1 cellular context compared by ENCODE assay signal in the genomic region with DNA sequence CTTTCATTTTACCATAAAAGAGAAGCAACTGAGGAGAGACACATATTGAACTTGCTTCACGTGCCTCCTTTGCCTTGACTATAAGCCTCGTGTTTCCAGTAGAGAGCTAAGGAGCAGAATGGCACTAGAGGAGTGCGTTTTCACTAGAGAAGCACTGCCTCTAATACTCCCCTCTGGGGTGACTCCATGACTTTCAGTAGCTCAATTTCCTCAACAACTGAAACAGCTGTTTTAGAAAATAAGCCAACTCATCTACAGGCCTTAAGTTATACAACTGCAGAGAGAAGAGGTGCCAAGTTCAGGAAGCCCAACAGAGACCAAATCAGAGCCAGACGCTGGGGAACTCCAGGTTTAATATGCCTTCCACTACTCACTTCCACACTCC.
TF ChIP-seq lines count a peak whose summit lies in the region.

No MANE protein-coding gene starts in this region.

TF ChIP-seq in K562, 482 proteins besides CTCF, POLR2A, EP300 and RAD21 (continued from another document):
- TF ChIP-seq CEBPG (CRISPR knock-in tag; IDR thresholded peaks at IDR 0.05) (no peak), CEBPG (tag; conservative IDR thresholded peaks at IDR 0.05 in 1 of 2, IDR thresholded peaks at IDR 0.05 in 1 of 2) (no peak), HLTF (IDR thresholded peaks at IDR 0.05) (no peak), CBFA2T3 (IDR thresholded peaks at IDR 0.05) (peak; percentile 16; the same call in 1 of the 2 replicates), FOXK2 (conservative IDR thresholded peaks at IDR 0.05 in 1 of 2, IDR thresholded peaks at IDR 0.05 in 1 of 2; ENCODE audit: low read depth in 2 of 2) (peak in 1 of 2 experiments; percentile 21; a peak in 1 of 4 replicates), TCF3 (CRISPR knock-in tag; IDR thresholded peaks at IDR 0.05) (no peak), PHB2 (IDR thresholded peaks at IDR 0.05; ENCODE audit: low read depth) (no peak), SMARCA5 (IDR thresholded peaks at IDR 0.05) (no peak), DACH1 (IDR thresholded peaks at IDR 0.05; ENCODE audit: partially characterized antibody) (peak; percentile 93), HDAC2 (IDR thresholded peaks at IDR 0.05) (no peak), L3MBTL2 (IDR thresholded peaks at IDR 0.05) (peak; percentile 39; the same call in 1 of the 2 replicates), ZNF696 (CRISPR knock-in tag; conservative IDR thresholded peaks at IDR 0.05) (no peak), MAFF (IDR thresholded peaks at IDR 0.05; ENCODE audit: low read length) (peak; percentile 43; the same call in 1 of the 2 replicates), ZNF197 (CRISPR knock-in tag; IDR thresholded peaks at IDR 0.05; ENCODE audit: low read depth) (no peak), TCF7 (IDR thresholded peaks at IDR 0.05; ENCODE audit: borderline replicate concordance) (no peak)
- TF ChIP-seq, protein P1, sequence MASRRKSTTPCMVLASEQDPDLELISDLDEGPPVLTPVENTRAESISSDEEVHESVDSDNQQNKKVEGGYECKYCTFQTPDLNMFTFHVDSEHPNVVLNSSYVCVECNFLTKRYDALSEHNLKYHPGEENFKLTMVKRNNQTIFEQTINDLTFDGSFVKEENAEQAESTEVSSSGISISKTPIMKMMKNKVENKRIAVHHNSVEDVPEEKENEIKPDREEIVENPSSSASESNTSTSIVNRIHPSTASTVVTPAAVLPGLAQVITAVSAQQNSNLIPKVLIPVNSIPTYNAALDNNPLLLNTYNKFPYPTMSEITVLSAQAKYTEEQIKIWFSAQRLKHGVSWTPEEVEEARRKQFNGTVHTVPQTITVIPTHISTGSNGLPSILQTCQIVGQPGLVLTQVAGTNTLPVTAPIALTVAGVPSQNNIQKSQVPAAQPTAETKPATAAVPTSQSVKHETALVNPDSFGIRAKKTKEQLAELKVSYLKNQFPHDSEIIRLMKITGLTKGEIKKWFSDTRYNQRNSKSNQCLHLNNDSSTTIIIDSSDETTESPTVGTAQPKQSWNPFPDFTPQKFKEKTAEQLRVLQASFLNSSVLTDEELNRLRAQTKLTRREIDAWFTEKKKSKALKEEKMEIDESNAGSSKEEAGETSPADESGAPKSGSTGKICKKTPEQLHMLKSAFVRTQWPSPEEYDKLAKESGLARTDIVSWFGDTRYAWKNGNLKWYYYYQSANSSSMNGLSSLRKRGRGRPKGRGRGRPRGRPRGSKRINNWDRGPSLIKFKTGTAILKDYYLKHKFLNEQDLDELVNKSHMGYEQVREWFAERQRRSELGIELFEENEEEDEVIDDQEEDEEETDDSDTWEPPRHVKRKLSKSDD (conservative IDR thresholded peaks at IDR 0.05; ENCODE audit: low read length), result no peak
- TF ChIP-seq, protein P2, sequence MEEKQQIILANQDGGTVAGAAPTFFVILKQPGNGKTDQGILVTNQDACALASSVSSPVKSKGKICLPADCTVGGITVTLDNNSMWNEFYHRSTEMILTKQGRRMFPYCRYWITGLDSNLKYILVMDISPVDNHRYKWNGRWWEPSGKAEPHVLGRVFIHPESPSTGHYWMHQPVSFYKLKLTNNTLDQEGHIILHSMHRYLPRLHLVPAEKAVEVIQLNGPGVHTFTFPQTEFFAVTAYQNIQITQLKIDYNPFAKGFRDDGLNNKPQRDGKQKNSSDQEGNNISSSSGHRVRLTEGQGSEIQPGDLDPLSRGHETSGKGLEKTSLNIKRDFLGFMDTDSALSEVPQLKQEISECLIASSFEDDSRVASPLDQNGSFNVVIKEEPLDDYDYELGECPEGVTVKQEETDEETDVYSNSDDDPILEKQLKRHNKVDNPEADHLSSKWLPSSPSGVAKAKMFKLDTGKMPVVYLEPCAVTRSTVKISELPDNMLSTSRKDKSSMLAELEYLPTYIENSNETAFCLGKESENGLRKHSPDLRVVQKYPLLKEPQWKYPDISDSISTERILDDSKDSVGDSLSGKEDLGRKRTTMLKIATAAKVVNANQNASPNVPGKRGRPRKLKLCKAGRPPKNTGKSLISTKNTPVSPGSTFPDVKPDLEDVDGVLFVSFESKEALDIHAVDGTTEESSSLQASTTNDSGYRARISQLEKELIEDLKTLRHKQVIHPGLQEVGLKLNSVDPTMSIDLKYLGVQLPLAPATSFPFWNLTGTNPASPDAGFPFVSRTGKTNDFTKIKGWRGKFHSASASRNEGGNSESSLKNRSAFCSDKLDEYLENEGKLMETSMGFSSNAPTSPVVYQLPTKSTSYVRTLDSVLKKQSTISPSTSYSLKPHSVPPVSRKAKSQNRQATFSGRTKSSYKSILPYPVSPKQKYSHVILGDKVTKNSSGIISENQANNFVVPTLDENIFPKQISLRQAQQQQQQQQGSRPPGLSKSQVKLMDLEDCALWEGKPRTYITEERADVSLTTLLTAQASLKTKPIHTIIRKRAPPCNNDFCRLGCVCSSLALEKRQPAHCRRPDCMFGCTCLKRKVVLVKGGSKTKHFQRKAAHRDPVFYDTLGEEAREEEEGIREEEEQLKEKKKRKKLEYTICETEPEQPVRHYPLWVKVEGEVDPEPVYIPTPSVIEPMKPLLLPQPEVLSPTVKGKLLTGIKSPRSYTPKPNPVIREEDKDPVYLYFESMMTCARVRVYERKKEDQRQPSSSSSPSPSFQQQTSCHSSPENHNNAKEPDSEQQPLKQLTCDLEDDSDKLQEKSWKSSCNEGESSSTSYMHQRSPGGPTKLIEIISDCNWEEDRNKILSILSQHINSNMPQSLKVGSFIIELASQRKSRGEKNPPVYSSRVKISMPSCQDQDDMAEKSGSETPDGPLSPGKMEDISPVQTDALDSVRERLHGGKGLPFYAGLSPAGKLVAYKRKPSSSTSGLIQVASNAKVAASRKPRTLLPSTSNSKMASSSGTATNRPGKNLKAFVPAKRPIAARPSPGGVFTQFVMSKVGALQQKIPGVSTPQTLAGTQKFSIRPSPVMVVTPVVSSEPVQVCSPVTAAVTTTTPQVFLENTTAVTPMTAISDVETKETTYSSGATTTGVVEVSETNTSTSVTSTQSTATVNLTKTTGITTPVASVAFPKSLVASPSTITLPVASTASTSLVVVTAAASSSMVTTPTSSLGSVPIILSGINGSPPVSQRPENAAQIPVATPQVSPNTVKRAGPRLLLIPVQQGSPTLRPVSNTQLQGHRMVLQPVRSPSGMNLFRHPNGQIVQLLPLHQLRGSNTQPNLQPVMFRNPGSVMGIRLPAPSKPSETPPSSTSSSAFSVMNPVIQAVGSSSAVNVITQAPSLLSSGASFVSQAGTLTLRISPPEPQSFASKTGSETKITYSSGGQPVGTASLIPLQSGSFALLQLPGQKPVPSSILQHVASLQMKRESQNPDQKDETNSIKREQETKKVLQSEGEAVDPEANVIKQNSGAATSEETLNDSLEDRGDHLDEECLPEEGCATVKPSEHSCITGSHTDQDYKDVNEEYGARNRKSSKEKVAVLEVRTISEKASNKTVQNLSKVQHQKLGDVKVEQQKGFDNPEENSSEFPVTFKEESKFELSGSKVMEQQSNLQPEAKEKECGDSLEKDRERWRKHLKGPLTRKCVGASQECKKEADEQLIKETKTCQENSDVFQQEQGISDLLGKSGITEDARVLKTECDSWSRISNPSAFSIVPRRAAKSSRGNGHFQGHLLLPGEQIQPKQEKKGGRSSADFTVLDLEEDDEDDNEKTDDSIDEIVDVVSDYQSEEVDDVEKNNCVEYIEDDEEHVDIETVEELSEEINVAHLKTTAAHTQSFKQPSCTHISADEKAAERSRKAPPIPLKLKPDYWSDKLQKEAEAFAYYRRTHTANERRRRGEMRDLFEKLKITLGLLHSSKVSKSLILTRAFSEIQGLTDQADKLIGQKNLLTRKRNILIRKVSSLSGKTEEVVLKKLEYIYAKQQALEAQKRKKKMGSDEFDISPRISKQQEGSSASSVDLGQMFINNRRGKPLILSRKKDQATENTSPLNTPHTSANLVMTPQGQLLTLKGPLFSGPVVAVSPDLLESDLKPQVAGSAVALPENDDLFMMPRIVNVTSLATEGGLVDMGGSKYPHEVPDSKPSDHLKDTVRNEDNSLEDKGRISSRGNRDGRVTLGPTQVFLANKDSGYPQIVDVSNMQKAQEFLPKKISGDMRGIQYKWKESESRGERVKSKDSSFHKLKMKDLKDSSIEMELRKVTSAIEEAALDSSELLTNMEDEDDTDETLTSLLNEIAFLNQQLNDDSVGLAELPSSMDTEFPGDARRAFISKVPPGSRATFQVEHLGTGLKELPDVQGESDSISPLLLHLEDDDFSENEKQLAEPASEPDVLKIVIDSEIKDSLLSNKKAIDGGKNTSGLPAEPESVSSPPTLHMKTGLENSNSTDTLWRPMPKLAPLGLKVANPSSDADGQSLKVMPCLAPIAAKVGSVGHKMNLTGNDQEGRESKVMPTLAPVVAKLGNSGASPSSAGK (IDR thresholded peaks at IDR 0.05), result peak; percentile 29; the same call in 1 of the 2 replicates
- TF ChIP-seq, protein P3, sequence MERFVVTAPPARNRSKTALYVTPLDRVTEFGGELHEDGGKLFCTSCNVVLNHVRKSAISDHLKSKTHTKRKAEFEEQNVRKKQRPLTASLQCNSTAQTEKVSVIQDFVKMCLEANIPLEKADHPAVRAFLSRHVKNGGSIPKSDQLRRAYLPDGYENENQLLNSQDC (CRISPR knock-in tag; IDR thresholded peaks at IDR 0.05), result no peak
